Comparison of ENCODE assay signal across 8 cellular contexts in genomic region chr9:131394464-131395026, GRCh38. TPM values are rescaled to one million over a fixed set of nuclear protein-coding genes. Genes with fewer than 3 reads are reported as not detected.
DNase-seq lines count a peak whose midpoint lies in the region; ATAC-seq and TF ChIP-seq lines count a peak whose summit lies in the region.

No MANE protein-coding gene starts in this region.

- ATAC-seq in GM19328 (IDR thresholded peaks at IDR 0.05; ENCODE audit: unreplicated experiment) (peak; percentile 34), HG03521 (IDR thresholded peaks at IDR 0.05; ENCODE audit: unreplicated experiment) (peak; percentile 37), lower lobe of right lung (peak; percentile 55)
- peak; percentile 13 for ATAC-seq in activated CD4-positive, alpha-beta T cell treated with anti-CD3 and anti-CD28 coated beads for 36 hours
- peak; percentile 58 for ATAC-seq in stimulated activated naive CD8-positive, alpha-beta T cell treated with anti-CD3 and anti-CD28 coated beads, Interleukin-15, amount 100 ng/mL, for 72 hours

- peaks cover 54% of the 10 kb centered on the region for H3K4me1 ChIP-seq in lower lobe of right lung

- peak in 7 of 56 donors; percentile 8 to 31 (median 18) for TF ChIP-seq CTCF in dorsolateral prefrontal cortex (IDR thresholded peaks at IDR 0.05 in 54 of 56, conservative IDR thresholded peaks at IDR 0.05 in 2 of 56; ENCODE audit: low read depth in 1 of 56, partially characterized antibody in 56 of 56)
- no peak for TF ChIP-seq CTCF in lower lobe of right lung (IDR thresholded peaks at IDR 0.05)

- CTCF ChIA-PET in activated CD4-positive, alpha-beta T cell treated with anti-CD3 and anti-CD28 coated beads for 36 hours (lab: Charles Lee), result interaction anchor here (4.9 kb wide), 1 partner anchor 12 kb away, joined by 30 read pairs; no protein-coding TSS in a partner anchor

- H3K4me3 ChIP-seq in dorsolateral prefrontal cortex (peak overlapping the region; percentile 45 to 81 (median 68)), lower lobe of right lung (peak overlapping the region; percentile 66)

- H3K4me1 Mint-ChIP-seq in activated CD4-positive, alpha-beta T cell treated with anti-CD3 and anti-CD28 coated beads for 36 hours, result peaks cover 49% of the 10 kb centered on the region
- H3K4me1 Mint-ChIP-seq in stimulated activated naive CD8-positive, alpha-beta T cell treated with anti-CD3 and anti-CD28 coated beads, Interleukin-15, amount 100 ng/mL, for 72 hours, result peaks cover 54% of the 10 kb centered on the region

- intact Hi-C loops in activated CD4-positive, alpha-beta T cell treated with anti-CD3 and anti-CD28 coated beads for 36 hours (cut with DNase I, micrococcal nuclease), result loop anchor here (1.0 to 10.0 kb wide), 14 partner anchors 11 to 848 kb away; partner anchors contain the start of gene NUP214 (in 1 of the 2)
- intact Hi-C loops in dorsolateral prefrontal cortex (cut with DNase I) (loop anchor here (5.0 to 10.0 kb wide), 2 partner anchors 83 to 110 kb away; partner anchors contain the start of gene POMT1 (in 2 of the 2)), lower lobe of right lung (cut with DNase I) (no loop called here)

- H3K27ac ChIP-seq in dorsolateral prefrontal cortex (peak overlapping the region; percentile 65 to 98 (median 93)), lower lobe of right lung (peak overlapping the region; percentile 92)

- H3K27me3 ChIP-seq in dorsolateral prefrontal cortex (no peaks in the 10 kb centered on the region), lower lobe of right lung (ENCODE audit: low read depth) (no peaks in the 10 kb centered on the region)

- H3K36me3 Mint-ChIP-seq in activated CD4-positive, alpha-beta T cell treated with anti-CD3 and anti-CD28 coated beads for 36 hours (ENCODE audit: low read depth), result peaks cover 25% of the 10 kb centered on the region

- DNase-seq in AG20443 (ENCODE audit: low spot score), result peak; percentile 77
- DNase-seq in activated CD4-positive, alpha-beta T cell treated with anti-CD3 and anti-CD28 coated beads for 36 hours, result peak; percentile 76
- DNase-seq in dorsolateral prefrontal cortex, result peak in 4 of 10 donors; percentile 36 to 69 (median 55)
- DNase-seq in lower lobe of right lung, result peak; percentile 59
- peak; percentile 78 to 83 for DNase-seq in stimulated activated naive CD8-positive, alpha-beta T cell treated with anti-CD3 and anti-CD28 coated beads, Interleukin-15, amount 100 ng/mL, for 72 hours
- DNase-seq in OCI-M2 (lab: John Stamatoyannopoulos, UW; ENCODE audit: unreplicated experiment), result no peak

- H3K27ac Mint-ChIP-seq in activated CD4-positive, alpha-beta T cell treated with anti-CD3 and anti-CD28 coated beads for 36 hours, result peak overlapping the region; percentile 90
- H3K27ac Mint-ChIP-seq in stimulated activated naive CD8-positive, alpha-beta T cell treated with anti-CD3 and anti-CD28 coated beads, Interleukin-15, amount 100 ng/mL, for 72 hours, result peak overlapping the region; percentile 97 to 99

- H3K4me3 Mint-ChIP-seq in activated CD4-positive, alpha-beta T cell treated with anti-CD3 and anti-CD28 coated beads for 36 hours, result peak overlapping the region; percentile 88
- peak overlapping the region; percentile 87 to 91 for H3K4me3 Mint-ChIP-seq in stimulated activated naive CD8-positive, alpha-beta T cell treated with anti-CD3 and anti-CD28 coated beads, Interleukin-15, amount 100 ng/mL, for 72 hours

- POLR2A ChIA-PET in activated CD4-positive, alpha-beta T cell treated with anti-CD3 and anti-CD28 coated beads for 36 hours (lab: Charles Lee), result no interaction called here

- no peaks in the 10 kb centered on the region for H3K36me3 ChIP-seq in lower lobe of right lung

- H3K9me3 Mint-ChIP-seq in activated CD4-positive, alpha-beta T cell treated with anti-CD3 and anti-CD28 coated beads for 36 hours (ENCODE audit: low read depth), result no peaks in the 10 kb centered on the region
- no peaks in the 10 kb centered on the region for H3K9me3 Mint-ChIP-seq in stimulated activated naive CD8-positive, alpha-beta T cell treated with anti-CD3 and anti-CD28 coated beads, Interleukin-15, amount 100 ng/mL, for 72 hours

- no peaks in the 10 kb centered on the region for H3K9me3 ChIP-seq in lower lobe of right lung

- no peaks in the 10 kb centered on the region for H3K27me3 Mint-ChIP-seq in activated CD4-positive, alpha-beta T cell treated with anti-CD3 and anti-CD28 coated beads for 36 hours
- H3K27me3 Mint-ChIP-seq in stimulated activated naive CD8-positive, alpha-beta T cell treated with anti-CD3 and anti-CD28 coated beads, Interleukin-15, amount 100 ng/mL, for 72 hours, result no peaks in the 10 kb centered on the region

RNA-seq across cellular contexts. Expression of gene PRRC2B, which starts 0.7 kb away (rescaled TPM):
- total RNA-seq in activated CD4-positive, alpha-beta T cell treated with anti-CD3 and anti-CD28 coated beads for 36 hours, result 100 to 1,000 TPM; 151 to 184 TPM
- total RNA-seq in dorsolateral prefrontal cortex, result 100 to 1,000 TPM; 234 to 434 (median 347) TPM
- total RNA-seq in lower lobe of right lung, result 170 TPM
